25 cellular contexts compared by ENCODE assay signal in genomic region chr5:93902288-93902687, GRCh38.
"Had no signal": no experiment of that assay in that cellular context is flagged by ENCODE, and none has a peak within 500 bp of the region (broad histone marks: within the 10 kb centered on the region; RNA-seq: fewer than 3 reads in every experiment).

No MANE protein-coding gene starts in this region.

- H3K27ac Mint-ChIP-seq: activated CD4-positive, alpha-beta T cell treated with anti-CD3 and anti-CD28 coated beads for 36 hours; activated CD8-positive, alpha-beta memory T cell treated with anti-CD3 and anti-CD28 coated beads, Interleukin-2, amount 10 ng/mL, durations not matched to agents 7 days and 5 days; activated CD8-positive, alpha-beta T cell treated with anti-CD3 and anti-CD28 coated beads, Interleukin-2, amount 10 ng/mL, durations not matched to agents 7 days and 5 days; activated naive CD8-positive, alpha-beta T cell; mesothelial cell of epicardium; naive B cell; nephron progenitor cell; stimulated activated memory B cell treated with anti-CD40 and anti-IgM and Interleukin-4, amounts not matched to agents 10 μg/mL and 1 μg/mL and 100 μg/mL, for 72 hours; stimulated activated naive CD8-positive, alpha-beta T cell treated with anti-CD3 and anti-CD28 coated beads, Interleukin-15, amount 100 ng/mL, for 72 hours; type B pancreatic cell had no signal

- H3K36me3 Mint-ChIP-seq: activated CD8-positive, alpha-beta memory T cell treated with anti-CD3 and anti-CD28 coated beads, Interleukin-2, amount 10 ng/mL, durations not matched to agents 7 days and 5 days; mesothelial cell of epicardium; naive B cell; stimulated activated memory B cell treated with anti-CD40 and anti-IgM and Interleukin-4, amounts not matched to agents 10 μg/mL and 1 μg/mL and 100 μg/mL, for 72 hours; type B pancreatic cell had no signal

- H3K9me3 Mint-ChIP-seq: mesothelial cell of epicardium; naive B cell; nephron progenitor cell; stimulated activated memory B cell treated with anti-CD40 and anti-IgM and Interleukin-4, amounts not matched to agents 10 μg/mL and 1 μg/mL and 100 μg/mL, for 72 hours; stimulated activated naive CD8-positive, alpha-beta T cell treated with anti-CD3 and anti-CD28 coated beads, Interleukin-15, amount 100 ng/mL, for 72 hours; type B pancreatic cell had no signal

- H3K4me1 ChIP-seq: esophagus squamous epithelium, sigmoid colon, uterus had no signal

- ATAC-seq: activated CD4-positive, alpha-beta T cell treated with anti-CD3 and anti-CD28 coated beads for 36 hours; activated CD8-positive, alpha-beta memory T cell treated with anti-CD3 and anti-CD28 coated beads, Interleukin-2, amount 10 ng/mL, durations not matched to agents 7 days and 5 days; activated CD8-positive, alpha-beta T cell treated with anti-CD3 and anti-CD28 coated beads, Interleukin-2, amount 10 ng/mL, durations not matched to agents 7 days and 5 days; stimulated activated memory B cell treated with anti-CD40 and anti-IgM and Interleukin-4, amounts not matched to agents 10 μg/mL and 1 μg/mL and 100 μg/mL, for 72 hours; stimulated activated naive CD8-positive, alpha-beta T cell treated with anti-CD3 and anti-CD28 coated beads, Interleukin-15, amount 100 ng/mL, for 72 hours had no signal

- H3K36me3 ChIP-seq: esophagus squamous epithelium, neutrophil, sigmoid colon, uterus had no signal

- H3K4me3 ChIP-seq: esophagus squamous epithelium, sigmoid colon, uterus had no signal

- H3K4me1 Mint-ChIP-seq: activated CD8-positive, alpha-beta memory T cell treated with anti-CD3 and anti-CD28 coated beads, Interleukin-2, amount 10 ng/mL, durations not matched to agents 7 days and 5 days; mesothelial cell of epicardium; naive B cell; nephron progenitor cell; stimulated activated memory B cell treated with anti-CD40 and anti-IgM and Interleukin-4, amounts not matched to agents 10 μg/mL and 1 μg/mL and 100 μg/mL, for 72 hours; stimulated activated naive CD8-positive, alpha-beta T cell treated with anti-CD3 and anti-CD28 coated beads, Interleukin-15, amount 100 ng/mL, for 72 hours had no signal

- DNase-seq: activated CD4-positive, alpha-beta T cell treated with anti-CD3 and anti-CD28 coated beads for 36 hours; activated CD4-positive, CD25-positive, alpha-beta regulatory T cell; activated CD8-positive, alpha-beta memory T cell treated with anti-CD3 and anti-CD28 coated beads, Interleukin-2, amount 10 ng/mL, durations not matched to agents 7 days and 5 days; activated CD8-positive, alpha-beta T cell treated with anti-CD3 and anti-CD28 coated beads, Interleukin-2, amount 10 ng/mL, durations not matched to agents 7 days and 5 days; activated effector memory CD4-positive, alpha-beta T cell treated with Interleukin-2 at 50 U/mL for 16 hours; activated naive CD4-positive, alpha-beta T cell treated with Interleukin-2 at 50 U/mL for 16 hours; anterior cingulate cortex; dermis blood vessel endothelial cell; effector CD4-positive, alpha-beta T cell; esophagus squamous epithelium; foreskin melanocyte; naive B cell; nephron progenitor cell; sigmoid colon; small intestine; stimulated activated CD4-positive, alpha-beta T cell treated with anti-CD3 and anti-CD28 coated beads, Interleukin-4, amount 100 ng/mL, for 4 hours; stimulated activated CD8-positive, alpha-beta memory T cell treated with anti-CD3 and anti-CD28 coated beads, Interleukin-4, amount 100 ng/mL, for 48 hours; stimulated activated naive CD8-positive, alpha-beta T cell treated with anti-CD3 and anti-CD28 coated beads, Interleukin-15, amount 100 ng/mL, for 72 hours; substantia nigra; uterus had no signal

- H3K27me3 ChIP-seq: esophagus squamous epithelium, neutrophil, sigmoid colon, uterus had no signal

- H3K27me3 Mint-ChIP-seq: activated CD4-positive, alpha-beta T cell treated with anti-CD3 and anti-CD28 coated beads for 36 hours; activated CD8-positive, alpha-beta memory T cell treated with anti-CD3 and anti-CD28 coated beads, Interleukin-2, amount 10 ng/mL, durations not matched to agents 7 days and 5 days; activated naive CD8-positive, alpha-beta T cell; naive B cell; stimulated activated memory B cell treated with anti-CD40 and anti-IgM and Interleukin-4, amounts not matched to agents 10 μg/mL and 1 μg/mL and 100 μg/mL, for 72 hours; stimulated activated naive CD8-positive, alpha-beta T cell treated with anti-CD3 and anti-CD28 coated beads, Interleukin-15, amount 100 ng/mL, for 72 hours; type B pancreatic cell had no signal

- H3K9me3 ChIP-seq: esophagus squamous epithelium, neutrophil, sigmoid colon, uterus had no signal

- H3K4me3 Mint-ChIP-seq: activated CD4-positive, alpha-beta T cell treated with anti-CD3 and anti-CD28 coated beads for 36 hours; activated CD8-positive, alpha-beta memory T cell treated with anti-CD3 and anti-CD28 coated beads, Interleukin-2, amount 10 ng/mL, durations not matched to agents 7 days and 5 days; activated CD8-positive, alpha-beta T cell treated with anti-CD3 and anti-CD28 coated beads, Interleukin-2, amount 10 ng/mL, durations not matched to agents 7 days and 5 days; activated naive CD8-positive, alpha-beta T cell; mesothelial cell of epicardium; naive B cell; nephron progenitor cell; stimulated activated memory B cell treated with anti-CD40 and anti-IgM and Interleukin-4, amounts not matched to agents 10 μg/mL and 1 μg/mL and 100 μg/mL, for 72 hours; stimulated activated naive CD8-positive, alpha-beta T cell treated with anti-CD3 and anti-CD28 coated beads, Interleukin-15, amount 100 ng/mL, for 72 hours; type B pancreatic cell had no signal

- H3K27ac ChIP-seq: esophagus squamous epithelium, neutrophil, sigmoid colon, uterus had no signal
